Comparison of ENCODE assay signal across 1 cellular context in the genomic region with DNA sequence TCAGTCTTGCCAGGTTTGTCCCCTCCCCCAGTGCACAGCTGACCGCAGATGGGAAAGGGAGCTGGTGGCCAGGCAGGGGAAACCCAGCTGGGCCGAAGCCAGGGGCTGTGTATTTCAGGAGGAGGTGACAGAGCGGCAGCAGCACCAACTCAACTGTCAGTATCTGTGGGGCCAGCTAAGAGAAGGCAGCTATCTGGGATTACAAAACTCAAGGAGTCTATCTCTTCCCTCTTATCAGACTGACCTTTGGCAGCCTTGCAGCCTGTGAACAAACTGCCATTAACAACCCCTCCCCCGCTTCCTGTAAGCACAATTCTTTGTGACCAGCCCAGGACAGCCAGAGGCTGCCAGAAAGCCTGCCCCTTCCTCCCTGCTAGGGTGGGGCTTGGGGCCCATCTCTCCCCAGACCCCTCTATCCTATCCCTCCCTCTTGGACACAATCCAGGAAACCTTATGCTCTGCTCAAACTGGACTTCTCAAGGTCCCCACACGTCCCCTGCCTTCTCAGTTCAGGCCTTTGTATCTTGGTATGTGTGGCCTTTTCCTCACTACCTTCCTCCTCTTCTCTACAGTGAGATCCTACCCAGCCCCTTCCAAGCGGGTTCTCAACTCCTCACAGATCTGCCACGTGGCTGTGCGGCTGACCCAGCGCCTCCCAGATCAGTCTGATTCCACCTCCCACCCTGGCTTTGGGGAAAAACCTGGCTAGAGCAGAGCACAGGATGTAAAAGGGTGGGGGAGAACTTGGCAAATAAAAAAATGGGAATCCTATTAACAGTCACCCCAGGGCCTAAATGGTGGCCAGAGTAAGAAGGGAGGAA.
TF ChIP-seq lines count a peak whose summit lies in the region.

No MANE protein-coding gene starts in this region.

TF ChIP-seq in HepG2, 621 proteins besides CTCF, POLR2A, EP300 and RAD21 (continued from another document and continues in another):
- peak; percentile 79 for TF ChIP-seq GMEB1 (CRISPR knock-in tag; IDR thresholded peaks at IDR 0.05; ENCODE audit: borderline replicate concordance)
- no peak for TF ChIP-seq ZNF577 (CRISPR knock-in tag; IDR thresholded peaks at IDR 0.05; ENCODE audit: borderline replicate concordance, low read depth)
- peak; percentile 3; the same call in 1 of the 2 replicates for TF ChIP-seq ZFP36L1 (CRISPR knock-in tag; IDR thresholded peaks at IDR 0.05)
- no peak for TF ChIP-seq TBL1XR1 (IDR thresholded peaks at IDR 0.05; ENCODE audit: borderline replicate concordance, low read length, partially characterized antibody)
- TF ChIP-seq, protein P1, sequence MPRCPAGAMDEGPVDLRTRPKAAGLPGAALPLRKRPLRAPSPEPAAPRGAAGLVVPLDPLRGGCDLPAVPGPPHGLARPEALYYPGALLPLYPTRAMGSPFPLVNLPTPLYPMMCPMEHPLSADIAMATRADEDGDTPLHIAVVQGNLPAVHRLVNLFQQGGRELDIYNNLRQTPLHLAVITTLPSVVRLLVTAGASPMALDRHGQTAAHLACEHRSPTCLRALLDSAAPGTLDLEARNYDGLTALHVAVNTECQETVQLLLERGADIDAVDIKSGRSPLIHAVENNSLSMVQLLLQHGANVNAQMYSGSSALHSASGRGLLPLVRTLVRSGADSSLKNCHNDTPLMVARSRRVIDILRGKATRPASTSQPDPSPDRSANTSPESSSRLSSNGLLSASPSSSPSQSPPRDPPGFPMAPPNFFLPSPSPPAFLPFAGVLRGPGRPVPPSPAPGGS (CRISPR knock-in tag; IDR thresholded peaks at IDR 0.05), result no peak; the same call in 1 of the 2 replicates
- TF ChIP-seq ZNF737 (CRISPR knock-in tag; IDR thresholded peaks at IDR 0.05; ENCODE audit: borderline replicate concordance), result no peak
- no peak for TF ChIP-seq MLLT10 (CRISPR knock-in tag; IDR thresholded peaks at IDR 0.05)
- peak; percentile 98 for TF ChIP-seq HIVEP1 (CRISPR knock-in tag; IDR thresholded peaks at IDR 0.05)
- no peak for TF ChIP-seq ZNF513 (CRISPR knock-in tag; conservative IDR thresholded peaks at IDR 0.05)
- peak; percentile 65; the same call in 1 of the 2 replicates for TF ChIP-seq ZZZ3 (CRISPR knock-in tag; IDR thresholded peaks at IDR 0.05; ENCODE audit: borderline replicate concordance)
- peak; percentile 91; the same call in 1 of the 2 replicates for TF ChIP-seq ISL2 (CRISPR knock-in tag; IDR thresholded peaks at IDR 0.05)
- TF ChIP-seq JARID2 (CRISPR knock-in tag; IDR thresholded peaks at IDR 0.05; ENCODE audit: insufficient replicate concordance), result no peak
- TF ChIP-seq ZNF225 (CRISPR knock-in tag; IDR thresholded peaks at IDR 0.05), result no peak
- TF ChIP-seq, protein P2, sequence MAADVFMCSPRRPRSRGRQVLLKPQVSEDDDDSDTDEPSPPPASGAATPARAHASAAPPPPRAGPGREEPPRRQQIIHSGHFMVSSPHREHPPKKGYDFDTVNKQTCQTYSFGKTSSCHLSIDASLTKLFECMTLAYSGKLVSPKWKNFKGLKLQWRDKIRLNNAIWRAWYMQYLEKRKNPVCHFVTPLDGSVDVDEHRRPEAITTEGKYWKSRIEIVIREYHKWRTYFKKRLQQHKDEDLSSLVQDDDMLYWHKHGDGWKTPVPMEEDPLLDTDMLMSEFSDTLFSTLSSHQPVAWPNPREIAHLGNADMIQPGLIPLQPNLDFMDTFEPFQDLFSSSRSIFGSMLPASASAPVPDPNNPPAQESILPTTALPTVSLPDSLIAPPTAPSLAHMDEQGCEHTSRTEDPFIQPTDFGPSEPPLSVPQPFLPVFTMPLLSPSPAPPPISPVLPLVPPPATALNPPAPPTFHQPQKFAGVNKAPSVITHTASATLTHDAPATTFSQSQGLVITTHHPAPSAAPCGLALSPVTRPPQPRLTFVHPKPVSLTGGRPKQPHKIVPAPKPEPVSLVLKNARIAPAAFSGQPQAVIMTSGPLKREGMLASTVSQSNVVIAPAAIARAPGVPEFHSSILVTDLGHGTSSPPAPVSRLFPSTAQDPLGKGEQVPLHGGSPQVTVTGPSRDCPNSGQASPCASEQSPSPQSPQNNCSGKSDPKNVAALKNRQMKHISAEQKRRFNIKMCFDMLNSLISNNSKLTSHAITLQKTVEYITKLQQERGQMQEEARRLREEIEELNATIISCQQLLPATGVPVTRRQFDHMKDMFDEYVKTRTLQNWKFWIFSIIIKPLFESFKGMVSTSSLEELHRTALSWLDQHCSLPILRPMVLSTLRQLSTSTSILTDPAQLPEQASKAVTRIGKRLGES (CRISPR knock-in tag; IDR thresholded peaks at IDR 0.05; ENCODE audit: borderline replicate concordance), result no peak
- TF ChIP-seq ZBTB20 (CRISPR knock-in tag; IDR thresholded peaks at IDR 0.05; ENCODE audit: borderline replicate concordance, low read depth), result peak; percentile 93
- TF ChIP-seq IRX3 (CRISPR knock-in tag; IDR thresholded peaks at IDR 0.05; ENCODE audit: borderline replicate concordance, low read depth), result no peak; the same call in none of the 2 replicates
- peak; percentile 96 for TF ChIP-seq CBFB (CRISPR knock-in tag; IDR thresholded peaks at IDR 0.05)
- no peak for TF ChIP-seq ZBTB1 (CRISPR knock-in tag; IDR thresholded peaks at IDR 0.05; ENCODE audit: borderline replicate concordance)
- peak; percentile 89; the same call in 1 of the 2 replicates for TF ChIP-seq ZBTB3 (CRISPR knock-in tag; IDR thresholded peaks at IDR 0.05; ENCODE audit: borderline replicate concordance, low read depth)
- no peak for TF ChIP-seq ZNF766 (CRISPR knock-in tag; IDR thresholded peaks at IDR 0.05; ENCODE audit: borderline replicate concordance)
- TF ChIP-seq, protein P3, sequence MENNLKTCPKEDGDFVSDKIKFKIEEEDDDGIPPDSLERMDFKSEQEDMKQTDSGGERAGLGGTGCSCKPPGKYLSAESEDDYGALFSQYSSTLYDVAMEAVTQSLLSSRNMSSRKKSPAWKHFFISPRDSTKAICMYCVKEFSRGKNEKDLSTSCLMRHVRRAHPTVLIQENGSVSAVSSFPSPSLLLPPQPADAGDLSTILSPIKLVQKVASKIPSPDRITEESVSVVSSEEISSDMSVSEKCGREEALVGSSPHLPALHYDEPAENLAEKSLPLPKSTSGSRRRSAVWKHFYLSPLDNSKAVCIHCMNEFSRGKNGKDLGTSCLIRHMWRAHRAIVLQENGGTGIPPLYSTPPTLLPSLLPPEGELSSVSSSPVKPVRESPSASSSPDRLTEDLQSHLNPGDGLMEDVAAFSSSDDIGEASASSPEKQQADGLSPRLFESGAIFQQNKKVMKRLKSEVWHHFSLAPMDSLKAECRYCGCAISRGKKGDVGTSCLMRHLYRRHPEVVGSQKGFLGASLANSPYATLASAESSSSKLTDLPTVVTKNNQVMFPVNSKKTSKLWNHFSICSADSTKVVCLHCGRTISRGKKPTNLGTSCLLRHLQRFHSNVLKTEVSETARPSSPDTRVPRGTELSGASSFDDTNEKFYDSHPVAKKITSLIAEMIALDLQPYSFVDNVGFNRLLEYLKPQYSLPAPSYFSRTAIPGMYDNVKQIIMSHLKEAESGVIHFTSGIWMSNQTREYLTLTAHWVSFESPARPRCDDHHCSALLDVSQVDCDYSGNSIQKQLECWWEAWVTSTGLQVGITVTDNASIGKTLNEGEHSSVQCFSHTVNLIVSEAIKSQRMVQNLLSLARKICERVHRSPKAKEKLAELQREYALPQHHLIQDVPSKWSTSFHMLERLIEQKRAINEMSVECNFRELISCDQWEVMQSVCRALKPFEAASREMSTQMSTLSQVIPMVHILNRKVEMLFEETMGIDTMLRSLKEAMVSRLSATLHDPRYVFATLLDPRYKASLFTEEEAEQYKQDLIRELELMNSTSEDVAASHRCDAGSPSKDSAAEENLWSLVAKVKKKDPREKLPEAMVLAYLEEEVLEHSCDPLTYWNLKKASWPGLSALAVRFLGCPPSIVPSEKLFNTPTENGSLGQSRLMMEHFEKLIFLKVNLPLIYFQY (CRISPR knock-in tag; IDR thresholded peaks at IDR 0.05; ENCODE audit: borderline replicate concordance), result peak; percentile 71; the same call in 1 of the 2 replicates
- peak; percentile 70; the same call in 1 of the 2 replicates for TF ChIP-seq ZNF460 (CRISPR knock-in tag; IDR thresholded peaks at IDR 0.05; ENCODE audit: borderline replicate concordance)
- TF ChIP-seq DPF2 (CRISPR knock-in tag; IDR thresholded peaks at IDR 0.05; ENCODE audit: borderline replicate concordance, low read depth), result peak; percentile 86
- TF ChIP-seq NFRKB (IDR thresholded peaks at IDR 0.05), result no peak
- TF ChIP-seq, protein P4, sequence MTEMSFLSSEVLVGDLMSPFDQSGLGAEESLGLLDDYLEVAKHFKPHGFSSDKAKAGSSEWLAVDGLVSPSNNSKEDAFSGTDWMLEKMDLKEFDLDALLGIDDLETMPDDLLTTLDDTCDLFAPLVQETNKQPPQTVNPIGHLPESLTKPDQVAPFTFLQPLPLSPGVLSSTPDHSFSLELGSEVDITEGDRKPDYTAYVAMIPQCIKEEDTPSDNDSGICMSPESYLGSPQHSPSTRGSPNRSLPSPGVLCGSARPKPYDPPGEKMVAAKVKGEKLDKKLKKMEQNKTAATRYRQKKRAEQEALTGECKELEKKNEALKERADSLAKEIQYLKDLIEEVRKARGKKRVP (CRISPR knock-in tag; IDR thresholded peaks at IDR 0.05), result no peak
- no peak for TF ChIP-seq REL (CRISPR knock-in tag; conservative IDR thresholded peaks at IDR 0.05)
- TF ChIP-seq, protein P5, sequence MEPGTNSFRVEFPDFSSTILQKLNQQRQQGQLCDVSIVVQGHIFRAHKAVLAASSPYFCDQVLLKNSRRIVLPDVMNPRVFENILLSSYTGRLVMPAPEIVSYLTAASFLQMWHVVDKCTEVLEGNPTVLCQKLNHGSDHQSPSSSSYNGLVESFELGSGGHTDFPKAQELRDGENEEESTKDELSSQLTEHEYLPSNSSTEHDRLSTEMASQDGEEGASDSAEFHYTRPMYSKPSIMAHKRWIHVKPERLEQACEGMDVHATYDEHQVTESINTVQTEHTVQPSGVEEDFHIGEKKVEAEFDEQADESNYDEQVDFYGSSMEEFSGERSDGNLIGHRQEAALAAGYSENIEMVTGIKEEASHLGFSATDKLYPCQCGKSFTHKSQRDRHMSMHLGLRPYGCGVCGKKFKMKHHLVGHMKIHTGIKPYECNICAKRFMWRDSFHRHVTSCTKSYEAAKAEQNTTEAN (CRISPR knock-in tag; conservative IDR thresholded peaks at IDR 0.05), result peak; percentile 75; the same call in 1 of the 2 replicates
- TF ChIP-seq ZMAT3 (CRISPR knock-in tag; conservative IDR thresholded peaks at IDR 0.05), result peak; percentile 43; the same call in 1 of the 2 replicates
- TF ChIP-seq ZNF121 (CRISPR knock-in tag; IDR thresholded peaks at IDR 0.05), result peak; percentile 93
- TF ChIP-seq ZNF496 (CRISPR knock-in tag; IDR thresholded peaks at IDR 0.05; ENCODE audit: insufficient replicate concordance), result no peak
- TF ChIP-seq, protein P6, sequence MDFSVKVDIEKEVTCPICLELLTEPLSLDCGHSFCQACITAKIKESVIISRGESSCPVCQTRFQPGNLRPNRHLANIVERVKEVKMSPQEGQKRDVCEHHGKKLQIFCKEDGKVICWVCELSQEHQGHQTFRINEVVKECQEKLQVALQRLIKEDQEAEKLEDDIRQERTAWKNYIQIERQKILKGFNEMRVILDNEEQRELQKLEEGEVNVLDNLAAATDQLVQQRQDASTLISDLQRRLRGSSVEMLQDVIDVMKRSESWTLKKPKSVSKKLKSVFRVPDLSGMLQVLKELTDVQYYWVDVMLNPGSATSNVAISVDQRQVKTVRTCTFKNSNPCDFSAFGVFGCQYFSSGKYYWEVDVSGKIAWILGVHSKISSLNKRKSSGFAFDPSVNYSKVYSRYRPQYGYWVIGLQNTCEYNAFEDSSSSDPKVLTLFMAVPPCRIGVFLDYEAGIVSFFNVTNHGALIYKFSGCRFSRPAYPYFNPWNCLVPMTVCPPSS (IDR thresholded peaks at IDR 0.05), result no peak
- no peak for TF ChIP-seq HDAC6 (IDR thresholded peaks at IDR 0.05; ENCODE audit: low read depth, low read length)
- TF ChIP-seq, protein P7, sequence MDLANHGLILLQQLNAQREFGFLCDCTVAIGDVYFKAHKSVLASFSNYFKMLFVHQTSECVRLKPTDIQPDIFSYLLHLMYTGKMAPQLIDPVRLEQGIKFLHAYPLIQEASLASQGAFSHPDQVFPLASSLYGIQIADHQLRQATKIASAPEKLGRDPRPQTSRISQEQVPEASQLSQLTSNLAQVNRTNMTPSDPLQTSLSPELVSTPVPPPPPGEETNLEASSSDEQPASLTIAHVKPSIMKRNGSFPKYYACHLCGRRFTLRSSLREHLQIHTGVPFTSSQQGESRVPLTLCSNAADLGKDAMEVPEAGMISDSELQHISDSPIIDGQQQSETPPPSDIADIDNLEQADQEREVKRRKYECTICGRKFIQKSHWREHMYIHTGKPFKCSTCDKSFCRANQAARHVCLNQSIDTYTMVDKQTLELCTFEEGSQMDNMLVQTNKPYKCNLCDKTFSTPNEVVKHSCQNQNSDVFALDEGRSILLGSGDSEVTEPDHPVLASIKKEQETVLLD (CRISPR knock-in tag; IDR thresholded peaks at IDR 0.05; ENCODE audit: low read depth), result no peak
- TF ChIP-seq POGZ (CRISPR knock-in tag; IDR thresholded peaks at IDR 0.05), result peak; percentile 77
